8 cellular contexts compared by ENCODE assay signal in the genomic region with DNA sequence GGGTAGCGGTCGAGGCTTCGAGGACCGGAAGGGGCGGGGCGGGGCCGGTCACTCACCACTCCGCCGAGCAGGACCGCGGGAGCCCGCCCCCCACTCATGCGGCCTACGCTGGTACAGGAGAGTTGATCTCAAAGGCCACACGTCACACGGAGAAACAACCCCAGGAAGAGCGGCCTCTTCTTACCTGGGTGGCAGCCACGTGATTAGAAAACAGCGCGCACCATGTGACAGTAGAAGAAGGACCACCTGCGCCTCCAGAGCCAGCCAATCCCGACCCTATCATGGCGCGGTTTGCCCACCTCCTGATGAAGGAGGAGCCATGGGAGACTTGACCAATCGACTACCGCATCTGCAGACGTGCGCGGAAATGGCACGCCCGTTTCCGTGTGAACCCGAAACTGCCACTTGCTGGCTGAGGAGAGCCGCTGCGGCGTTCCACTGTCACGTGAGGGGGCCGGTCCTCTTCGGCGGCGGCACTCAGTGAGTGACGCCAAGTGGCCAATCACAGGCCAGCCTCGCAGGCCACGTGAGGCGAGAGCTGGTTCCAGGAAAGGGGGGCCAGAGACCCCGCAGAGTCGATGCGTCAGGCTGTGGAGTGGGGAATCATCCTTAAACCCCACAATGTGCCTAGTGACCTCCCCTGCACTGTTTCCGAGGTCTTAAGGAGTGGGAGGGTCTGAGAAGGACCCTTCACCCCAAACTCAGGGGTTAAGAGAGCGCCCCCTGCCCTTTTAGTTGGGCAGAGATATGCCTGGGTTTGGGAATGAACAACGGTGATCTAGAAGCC. TPM values are rescaled to one million over a fixed set of nuclear protein-coding genes. Genes with fewer than 3 reads are reported as not detected.
DNase-seq lines count a peak whose midpoint lies in the region; ATAC-seq and TF ChIP-seq lines count a peak whose summit lies in the region.

A gene with protein sequence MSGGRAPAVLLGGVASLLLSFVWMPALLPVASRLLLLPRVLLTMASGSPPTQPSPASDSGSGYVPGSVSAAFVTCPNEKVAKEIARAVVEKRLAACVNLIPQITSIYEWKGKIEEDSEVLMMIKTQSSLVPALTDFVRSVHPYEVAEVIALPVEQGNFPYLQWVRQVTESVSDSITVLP (minus strand): TSS at position 205 of the 787 bp plus-strand sequence. CDS start 107 bp downstream, at position 98.

- H3K27ac ChIP-seq in GM23338 (ENCODE audit: low read depth): peak within 1 kb of the TSS; percentile 98
- H3K27ac ChIP-seq in RWPE1: peak within 1 kb of the TSS; percentile 94

- POLR2A ChIA-PET in RWPE1 (lab: Yijun Ruan, JAX; ENCODE audit: low non-redundant PET): interaction anchor here (0.5 to 0.9 kb wide), 3 partner anchors 81 to 161 kb away, joined by 3 to 7 read pairs (median 3); no protein-coding TSS in a partner anchor

- H3K4me1 Mint-ChIP-seq in GM23338 (peaks cover 69% of the 10 kb centered on the region), natural killer cell (peaks cover 55 to 72% of the 10 kb centered on the region in 2 donors)
- H3K4me1 Mint-ChIP-seq in activated T-helper 2 cell treated with anti-CD3 and anti-CD28 coated beads, Interferon-gamma antibody, Interleukin-2, Interleukin-4, amounts not matched to agents 10 μg/mL and 5 μg/mL and 100 μg/mL, durations not matched to agents 14 hours and 24 hours and 36 hours (ENCODE audit: low read depth): peaks cover 57% of the 10 kb centered on the region

- H3K27ac Mint-ChIP-seq in GM23338: peak within 1 kb of the TSS; percentile 98
- peak within 1 kb of the TSS; percentile 100 for H3K27ac Mint-ChIP-seq in activated T-helper 2 cell treated with anti-CD3 and anti-CD28 coated beads, Interferon-gamma antibody, Interleukin-2, Interleukin-4, amounts not matched to agents 10 μg/mL and 5 μg/mL and 100 μg/mL, durations not matched to agents 14 hours and 24 hours and 36 hours
- peak within 1 kb of the TSS; percentile 100 for H3K27ac Mint-ChIP-seq in natural killer cell

- CTCF ChIA-PET in RWPE1 (lab: Yijun Ruan, JAX): interaction anchor here (0.6 to 1.2 kb wide), 4 partner anchors 8 to 329 kb away, joined by 3 to 7 read pairs (median 4); a partner anchor contains a TSS

- peak; percentile 83 for ATAC-seq in GM23338
- ATAC-seq in natural killer cell: peak; percentile 83 to 94 (median 84)
- peak; percentile 87 for ATAC-seq in stimulated activated naive CD8-positive, alpha-beta T cell treated with anti-CD3 and anti-CD28 coated beads, Interleukin-15, Interleukin-2, amounts not matched to agents 100 U/mL and 50 U/mL, for 24 hours

- intact Hi-C loops in activated T-helper 2 cell treated with anti-CD3 and anti-CD28 coated beads, Interferon-gamma antibody, Interleukin-2, Interleukin-4, amounts not matched to agents 10 μg/mL and 5 μg/mL and 100 μg/mL, durations not matched to agents 14 hours and 24 hours and 36 hours (cut with micrococcal nuclease): loop anchor here (1.0 to 10.0 kb wide), 7 partner anchors 8 to 1756 kb away; a partner anchor contains a TSS
- intact Hi-C loops in natural killer cell (cut with micrococcal nuclease): loop anchor here (1.0 to 5.0 kb wide), 5 partner anchors 8 to 105 kb away; a partner anchor contains a TSS

- TF ChIP-seq CTCF in GM23338 (conservative IDR thresholded peaks at IDR 0.05; ENCODE audit: low read depth in 2 of 2): peak; percentile 53 to 66
- peak; percentile 49 for TF ChIP-seq CTCF in LNCAP (IDR thresholded peaks at IDR 0.05)
- TF ChIP-seq CTCF in RWPE1 (conservative IDR thresholded peaks at IDR 0.05; ENCODE audit: low read depth): no peak; the same call in 1 of the 2 replicates
- no peak for TF ChIP-seq CTCF in fibroblast of mammary gland (conservative IDR thresholded peaks at IDR 0.05; ENCODE audit: control insufficient read depth, insufficient read depth, low read depth, low read length)
- TF ChIP-seq CTCF in natural killer cell (IDR thresholded peaks at IDR 0.05): no peak

- peak within 1 kb of the TSS; percentile 2; the same call in 1 of the 2 replicates for H2AFZ ChIP-seq in GM23338

- H3K4me1 ChIP-seq in GM23338 (ENCODE audit: insufficient read depth): peaks cover 40% of the 10 kb centered on the region

- H3K4me3 ChIP-seq in GM23338 (peak within 1 kb of the TSS; percentile 98), fibroblast of mammary gland (ENCODE audit: control insufficient read depth, low read depth, low read length) (peak within 1 kb of the TSS; percentile 87)

- H3K4me3 Mint-ChIP-seq in GM23338: peak within 1 kb of the TSS; percentile 99
- peak within 1 kb of the TSS; percentile 96 for H3K4me3 Mint-ChIP-seq in activated T-helper 2 cell treated with anti-CD3 and anti-CD28 coated beads, Interferon-gamma antibody, Interleukin-2, Interleukin-4, amounts not matched to agents 10 μg/mL and 5 μg/mL and 100 μg/mL, durations not matched to agents 14 hours and 24 hours and 36 hours (ENCODE audit: low read depth)
- peak within 1 kb of the TSS; percentile 97 for H3K4me3 Mint-ChIP-seq in natural killer cell

- peaks cover 27% of the 10 kb centered on the region for H3K27me3 Mint-ChIP-seq in GM23338 (ENCODE audit: insufficient read depth, low read depth, poor library complexity)
- H3K27me3 Mint-ChIP-seq in activated T-helper 2 cell treated with anti-CD3 and anti-CD28 coated beads, Interferon-gamma antibody, Interleukin-2, Interleukin-4, amounts not matched to agents 10 μg/mL and 5 μg/mL and 100 μg/mL, durations not matched to agents 14 hours and 24 hours and 36 hours (ENCODE audit: low read depth): no peaks in the 10 kb centered on the region
- H3K27me3 Mint-ChIP-seq in natural killer cell (ENCODE audit: low read depth in 2 of 2): no peaks in the 10 kb centered on the region

- H3K27me3 ChIP-seq in GM23338 (ENCODE audit: insufficient read depth): no peaks in the 10 kb centered on the region

- H4K20me1 ChIP-seq in GM23338 (replicated peaks; ENCODE audit: insufficient read depth): peaks cover 20% of the 10 kb centered on the region

- H3K4me2 ChIP-seq in GM23338: peak within 1 kb of the TSS; percentile 99

- H3K9me2 ChIP-seq in GM23338 (ENCODE audit: insufficient read depth): no peaks in the 10 kb centered on the region

- H3F3A ChIP-seq in GM23338 (replicated peaks; ENCODE audit: low read depth): peaks cover 19% of the 10 kb centered on the region

- peaks cover 57% of the 10 kb centered on the region for H3K79me2 ChIP-seq in GM23338 (replicated peaks; ENCODE audit: insufficient read depth)

- peaks cover 9% of the 10 kb centered on the region; the same call in 1 of the 2 replicates for H3K36me3 ChIP-seq in GM23338 (ENCODE audit: insufficient read depth)

- H3K9me3 Mint-ChIP-seq in GM23338 (no peaks in the 10 kb centered on the region), natural killer cell (no peaks in the 10 kb centered on the region)
- no peaks in the 10 kb centered on the region for H3K9me3 Mint-ChIP-seq in activated T-helper 2 cell treated with anti-CD3 and anti-CD28 coated beads, Interferon-gamma antibody, Interleukin-2, Interleukin-4, amounts not matched to agents 10 μg/mL and 5 μg/mL and 100 μg/mL, durations not matched to agents 14 hours and 24 hours and 36 hours

- peak; percentile 100 for DNase-seq in EH (ENCODE audit: low read depth)
- peak; percentile 99 for DNase-seq in GM23338 (ENCODE audit: low spot score)
- peak; percentile 97 for DNase-seq in RWPE1 (ENCODE audit: low spot score)
- DNase-seq in activated T-helper 2 cell treated with anti-CD3 and anti-CD28 coated beads, Interferon-gamma antibody, Interleukin-2, Interleukin-4, amounts not matched to agents 10 μg/mL and 5 μg/mL and 100 μg/mL, durations not matched to agents 14 hours and 24 hours and 36 hours (ENCODE audit: low spot score): peak; percentile 99
- peak; percentile 100 for DNase-seq in fibroblast of mammary gland (ENCODE audit: low read depth)
- DNase-seq in natural killer cell: peak; percentile 98
- peak; percentile 98 for DNase-seq in stimulated activated naive CD8-positive, alpha-beta T cell treated with anti-CD3 and anti-CD28 coated beads, Interleukin-15, Interleukin-2, amounts not matched to agents 100 U/mL and 50 U/mL, for 24 hours

- H3K36me3 Mint-ChIP-seq in GM23338 (ENCODE audit: low read depth) (peaks cover 52% of the 10 kb centered on the region), natural killer cell (no peaks in the 10 kb centered on the region)
- peaks cover 40% of the 10 kb centered on the region for H3K36me3 Mint-ChIP-seq in activated T-helper 2 cell treated with anti-CD3 and anti-CD28 coated beads, Interferon-gamma antibody, Interleukin-2, Interleukin-4, amounts not matched to agents 10 μg/mL and 5 μg/mL and 100 μg/mL, durations not matched to agents 14 hours and 24 hours and 36 hours (ENCODE audit: low read depth)

RNA-seq across cellular contexts. Expression of the gene that starts here (rescaled TPM):
- 193 and 207 TPM in 2 replicates for total RNA-seq in GM23338 (2014; rRNA removed; shearing (Covaris generic))
- 421 and 426 TPM in 2 replicates for polyA plus RNA-seq in GM23338 (2016; fragmentation: Nextera tagmentation; extraction: Ambion mirVana)
- total RNA-seq in activated T-helper 2 cell treated with anti-CD3 and anti-CD28 coated beads, Interferon-gamma antibody, Interleukin-2, Interleukin-4, amounts not matched to agents 10 μg/mL and 5 μg/mL and 100 μg/mL, durations not matched to agents 14 hours and 24 hours and 36 hours: 143 and 146 TPM in 2 replicates
- 100 to 1,000 TPM; 166 to 186 (median 184) TPM for total RNA-seq in natural killer cell

Comparison
In these comparisons a context has a peak if more than half of its experiments do, and no peak if none do; other contexts are left out.
1. Peak in every context shown above with its lines: DNase-seq, ATAC-seq, H3K4me3 ChIP-seq and H3K27ac ChIP-seq.
2. CTCF ChIP-seq: peak in GM23338 (2 of 2) and LNCAP (single experiment); none in RWPE1 (single experiment), fibroblast of mammary gland (single experiment) and natural killer cell (single experiment).